In the genomic region with DNA sequence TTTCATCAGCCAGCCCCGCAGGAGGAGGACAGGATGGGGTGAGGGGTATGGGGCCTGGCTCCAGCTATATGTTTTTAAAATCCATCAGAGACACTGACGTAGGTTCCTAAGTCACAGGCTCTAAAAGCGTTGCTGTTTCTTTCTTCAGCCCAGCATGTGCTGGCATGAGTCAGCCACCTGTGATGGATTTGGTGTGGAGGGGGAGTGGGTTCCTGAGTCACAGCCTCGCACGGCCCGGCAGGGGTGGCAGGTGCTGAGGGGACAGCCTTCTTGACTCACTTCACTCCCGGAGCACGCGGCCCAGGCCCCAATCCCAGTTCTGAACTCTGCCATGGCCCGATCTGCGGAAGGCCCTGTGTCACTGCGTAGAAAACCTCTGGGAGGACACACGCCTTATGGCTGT, we compare ENCODE assay signal across 10 cellular contexts. TPM values are rescaled to one million over a fixed set of nuclear protein-coding genes. Genes with fewer than 3 reads are reported as not detected.
DNase-seq lines count a peak whose midpoint lies in the region; ATAC-seq, FAIRE-seq and TF ChIP-seq lines count a peak whose summit lies in the region.
"Had no signal": no experiment of that assay in that cellular context is flagged by ENCODE, and none has a peak within 500 bp of the region (broad histone marks: within the 10 kb centered on the region; RNA-seq: fewer than 3 reads in every experiment).

No MANE protein-coding gene starts in this region.

- no peak for TF ChIP-seq POLR2A in vagina (IDR thresholded peaks at IDR 0.05)

- 26% methylated on average over 13 of the region's 13 CpGs for WGBS in mesenchymal stem cell

- intact Hi-C loops in vagina (cut with DNase I), result no loop called here

- no peak overlapping the region for H2BK15ac ChIP-seq in mesenchymal stem cell (ENCODE audit: low read depth, poor library complexity, severe bottlenecking)

- no peak overlapping the region for H3K23ac ChIP-seq in mesenchymal stem cell (ENCODE audit: low read length in 2 of 2)

- peaks cover 12% of the 10 kb centered on the region for H3K79me1 ChIP-seq in mesenchymal stem cell (replicated peaks; ENCODE audit: low read length, poor library complexity, severe bottlenecking)

- H3K4me1 ChIP-seq in mesenchymal stem cell (ENCODE audit: control insufficient read depth, insufficient read depth, low read depth, low read length) (peaks cover 21% of the 10 kb centered on the region), vagina (peaks cover 12% of the 10 kb centered on the region)

- peak overlapping the region; percentile 94 for H2AK5ac ChIP-seq in mesenchymal stem cell (ENCODE audit: low read length, severe bottlenecking)

- no peak overlapping the region for H2AFZ ChIP-seq in mesenchymal stem cell (ENCODE audit: low read depth, low read length)

- H2BK5ac ChIP-seq in mesenchymal stem cell (ENCODE audit: low read depth, low read length, poor library complexity, severe bottlenecking), result no peak overlapping the region

- peaks cover 27% of the 10 kb centered on the region for H3K36me3 ChIP-seq in bronchial epithelial cell (ENCODE audit: control insufficient read depth, insufficient read depth, low read length)
- H3K36me3 ChIP-seq in mesenchymal stem cell (ENCODE audit: control insufficient read depth in 1 of 2, insufficient read depth in 2 of 2, low read depth in 1 of 2, low read length in 2 of 2), result peaks cover 73 to 90% of the 10 kb centered on the region in 2 experiments
- peaks cover 0 to 44% of the 10 kb centered on the region in 2 donors for H3K36me3 ChIP-seq in vagina

- H3K18ac ChIP-seq in mesenchymal stem cell (ENCODE audit: low read depth in 1 of 2, low read length in 2 of 2), result peak overlapping the region; percentile 7 to 40

- no peak for FAIRE-seq in bronchial epithelial cell (lab: Jason Lieb, UNC)

- peak overlapping the region in 1 of 2 experiments; percentile 65 for H3K4ac ChIP-seq in mesenchymal stem cell (ENCODE audit: low read depth in 1 of 2, low read length in 2 of 2)

- H3K27ac ChIP-seq in mesenchymal stem cell (ENCODE audit: low read length, poor library complexity, severe bottlenecking), result peak overlapping the region; percentile 68
- H3K27ac ChIP-seq in vagina, result peak overlapping the region; percentile 59
- H3K27ac ChIP-seq: HL-60 had no signal

- peak overlapping the region in 1 of 2 experiments; percentile 38 for H2BK12ac ChIP-seq in mesenchymal stem cell (ENCODE audit: low read length in 2 of 2)

- H3K9me3 ChIP-seq in mesenchymal stem cell (ENCODE audit: control insufficient read depth, low read length) (no peaks in the 10 kb centered on the region), vagina (no peaks in the 10 kb centered on the region)

- peak overlapping the region; percentile 79 for H4K8ac ChIP-seq in mesenchymal stem cell (ENCODE audit: low read length)

- peak overlapping the region; percentile 52 for H3K9ac ChIP-seq in mesenchymal stem cell (ENCODE audit: low read length)

- no peak for ATAC-seq in HG02852 (IDR thresholded peaks at IDR 0.05; ENCODE audit: unreplicated experiment)
- ATAC-seq in HG03571 (IDR thresholded peaks at IDR 0.05; ENCODE audit: unreplicated experiment), result no peak

- DNase-seq in LHCN-M2 (ENCODE audit: low read depth) (peak; percentile 93), bronchial epithelial cell (ENCODE audit: low read depth) (peak; percentile 87), mesenchymal stem cell (peak; percentile 98), vagina (ENCODE audit: extremely low spot score in 2 of 2) (no peak), 8988T (no peak)
- DNase-seq: naive B cell, NCI-H510A had no signal

- H2BK120ac ChIP-seq in mesenchymal stem cell (ENCODE audit: low read depth, low read length), result no peak overlapping the region

- no peak overlapping the region for H4K91ac ChIP-seq in mesenchymal stem cell (ENCODE audit: low read length)

- no peak overlapping the region for H3K4me2 ChIP-seq in mesenchymal stem cell (ENCODE audit: low read length, poor library complexity, severe bottlenecking)

- peak overlapping the region in 1 of 2 experiments; percentile 66 for H3K14ac ChIP-seq in mesenchymal stem cell (ENCODE audit: low read length in 2 of 2)

- H3K27me3 ChIP-seq in bronchial epithelial cell (ENCODE audit: control insufficient read depth, insufficient read depth, low read length), result no peaks in the 10 kb centered on the region
- H3K27me3 ChIP-seq in mesenchymal stem cell (ENCODE audit: control insufficient read depth in 1 of 2, insufficient read depth in 1 of 2, low read length in 2 of 2), result no peaks in the 10 kb centered on the region
- H3K27me3 ChIP-seq in vagina, result no peaks in the 10 kb centered on the region

- TF ChIP-seq CTCF in bronchial epithelial cell (IDR thresholded peaks at IDR 0.05; ENCODE audit: insufficient read depth, low read length, severe bottlenecking) (no peak), vagina (IDR thresholded peaks at IDR 0.05) (no peak)

- H3K4me3 ChIP-seq in bronchial epithelial cell (ENCODE audit: low read depth, low read length) (no peak overlapping the region), mesenchymal stem cell (ENCODE audit: insufficient read depth in 1 of 2, low read depth in 1 of 2, low read length in 2 of 2) (no peak overlapping the region), vagina (no peak overlapping the region)

RNA-seq across cellular contexts. Expression of gene RPL26L1, which starts 38.8 kb away (rescaled TPM):
- total RNA-seq in LHCN-M2 (2014; rRNA removed) (63.0 and 64.3 TPM in 2 replicates), bronchial epithelial cell (44.8 and 52.9 TPM in 2 replicates), vagina (17.7 TPM)
- 159 TPM for polyA plus RNA-seq in LHCN-M2 (2012)
- 77.2 TPM for polyA plus RNA-seq in mesenchymal stem cell (2013, experiment 1 of 2)
- 75.2 TPM for polyA plus RNA-seq in mesenchymal stem cell (2013, experiment 2 of 2)

Comparison
In these comparisons a context has a peak if more than half of its experiments do, and no peak if none do; other contexts are left out.
1. DNase-seq: peak in LHCN-M2 (single experiment), bronchial epithelial cell (single experiment) and mesenchymal stem cell (single experiment); none in vagina (0 of 2) and 8988T (single experiment).